21 cellular contexts compared by ENCODE assay signal in the genomic region with DNA sequence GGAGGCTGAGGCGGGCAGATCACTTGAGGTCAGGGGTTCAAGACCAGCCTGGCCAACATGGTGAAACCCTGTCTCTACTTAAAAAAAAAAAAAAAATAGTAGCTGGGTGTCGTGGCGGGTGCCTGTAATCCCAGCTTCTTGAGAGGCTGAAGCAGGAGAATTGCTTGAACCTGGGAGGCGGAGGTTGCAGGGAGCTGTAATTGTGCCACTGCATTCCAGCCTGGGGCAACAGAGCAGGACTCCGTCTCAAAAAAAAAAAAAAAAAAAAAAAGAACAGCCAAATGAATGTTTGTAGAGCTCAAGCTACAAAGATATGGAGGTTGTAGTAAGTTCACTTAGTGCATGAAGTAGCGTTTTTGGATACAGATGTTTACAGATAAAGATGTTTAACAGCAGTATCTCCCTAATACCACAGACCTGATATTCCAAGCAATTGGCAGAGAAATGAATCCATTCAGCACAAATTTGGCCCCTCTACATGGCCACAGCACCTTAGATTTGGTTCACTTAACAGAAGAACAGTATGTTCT. TPM values are rescaled to one million over a fixed set of nuclear protein-coding genes. Genes with fewer than 3 reads are reported as not detected.
A peak's percentile ranks its signal among the peaks of the same experiment; 100 is the strongest.
DNase-seq lines count a peak whose midpoint lies in the region; ATAC-seq and TF ChIP-seq lines count a peak whose summit lies in the region.
"Had no signal": no experiment of that assay in that cellular context is flagged by ENCODE, and none has a peak within 500 bp of the region (broad histone marks: within the 10 kb centered on the region; RNA-seq: fewer than 3 reads in every experiment).

No MANE protein-coding gene starts in this region.

- peak overlapping the region; percentile 12 for H3K4me3 Mint-ChIP-seq in type B pancreatic cell
- H3K4me3 Mint-ChIP-seq: activated naive CD8-positive, alpha-beta T cell; activated T-helper 17 cell treated with anti-CD3 and anti-CD28 coated beads, Interleukin-2, amount 50 U/mL, for 72 hours; CD4-positive, alpha-beta T cell had no signal

- no peak overlapping the region for H2BK120ac ChIP-seq in mesenchymal stem cell (ENCODE audit: low read depth, low read length)

- no peak overlapping the region for H3K4me2 ChIP-seq in mesenchymal stem cell (ENCODE audit: low read length, poor library complexity, severe bottlenecking)

- peaks cover 38% of the 10 kb centered on the region for H3K36me3 Mint-ChIP-seq in type B pancreatic cell

- peak overlapping the region; percentile 73 for H3K9ac ChIP-seq in mesenchymal stem cell (ENCODE audit: low read length)

- no peak overlapping the region for H2BK15ac ChIP-seq in mesenchymal stem cell (ENCODE audit: low read depth, poor library complexity, severe bottlenecking)

- TF ChIP-seq CTCF in esophagus muscularis mucosa (IDR thresholded peaks at IDR 0.05) (no peak), type B pancreatic cell (conservative IDR thresholded peaks at IDR 0.05) (no peak), lower leg skin (IDR thresholded peaks at IDR 0.05) (no peak)

- CTCF ChIA-PET in HEK293T (lab: Yijun Ruan, JAX) = interaction anchor here (1.3 kb wide), 1 partner anchor 14 kb away, joined by 3 read pairs; no protein-coding TSS in a partner anchor

- WGBS in esophagus muscularis mucosa = 87% methylated on average over 6 of the region's 6 CpGs
- WGBS in mesenchymal stem cell = 95% methylated on average over 4 of the region's 6 CpGs
- 42 to 45% methylated on average over 6 of the region's 6 CpGs for WGBS in lower leg skin, 2 donors

- no peak overlapping the region for H4K91ac ChIP-seq in mesenchymal stem cell (ENCODE audit: low read length)

- H3K14ac ChIP-seq in mesenchymal stem cell (ENCODE audit: low read length in 2 of 2) = no peak overlapping the region

- H3K27ac ChIP-seq in esophagus muscularis mucosa (replicated peaks in 1 of 4) = peak overlapping the region in 3 of 4 donors; percentile 8 to 52 (median 49)
- H3K27ac ChIP-seq in mesenchymal stem cell (ENCODE audit: low read length, poor library complexity, severe bottlenecking) = no peak overlapping the region

- POLR2A ChIA-PET in HEK293T (lab: Yijun Ruan, JAX) = no interaction called here

- H3K18ac ChIP-seq in mesenchymal stem cell (ENCODE audit: low read depth in 1 of 2, low read length in 2 of 2) = no peak overlapping the region

- H3K4me3 ChIP-seq in esophagus muscularis mucosa (no peak overlapping the region), mesenchymal stem cell (ENCODE audit: insufficient read depth in 1 of 2, low read depth in 1 of 2, low read length in 2 of 2) (no peak overlapping the region), lower leg skin (ENCODE audit: low read depth, poor library complexity, severe bottlenecking) (no peak overlapping the region)

- peaks cover 0 to 43% (median 9%) of the 10 kb centered on the region in 4 donors for H3K4me1 ChIP-seq in esophagus muscularis mucosa
- peaks cover under 1% of the 10 kb centered on the region for H3K4me1 ChIP-seq in mesenchymal stem cell (ENCODE audit: control insufficient read depth, insufficient read depth, low read depth, low read length)

- H3K9me3 Mint-ChIP-seq in type B pancreatic cell = no peaks in the 10 kb centered on the region
- H3K9me3 Mint-ChIP-seq: activated T-helper 17 cell treated with anti-CD3 and anti-CD28 coated beads, Interleukin-2, amount 50 U/mL, for 72 hours; CD4-positive, alpha-beta T cell had no signal

- no peaks in the 10 kb centered on the region for H3K27me3 Mint-ChIP-seq in type B pancreatic cell
- H3K27me3 Mint-ChIP-seq: activated naive CD8-positive, alpha-beta T cell; activated T-helper 17 cell treated with anti-CD3 and anti-CD28 coated beads, Interleukin-2, amount 50 U/mL, for 72 hours; CD4-positive, alpha-beta T cell; progenitor cell of endocrine pancreas had no signal

- H3K27me3 ChIP-seq in esophagus muscularis mucosa = no peaks in the 10 kb centered on the region
- no peaks in the 10 kb centered on the region for H3K27me3 ChIP-seq in mesenchymal stem cell (ENCODE audit: control insufficient read depth in 1 of 2, insufficient read depth in 1 of 2, low read length in 2 of 2)

- no peak overlapping the region for H2BK12ac ChIP-seq in mesenchymal stem cell (ENCODE audit: low read length in 2 of 2)

- intact Hi-C loops in esophagus muscularis mucosa (cut with DNase I) = no loop called here
- intact Hi-C loops in lower leg skin (cut with DNase I; ENCODE audit: low total_unique reads) = no loop called here

- H3K9me3 ChIP-seq in esophagus muscularis mucosa (no peaks in the 10 kb centered on the region), mesenchymal stem cell (ENCODE audit: control insufficient read depth, low read length) (no peaks in the 10 kb centered on the region)

- peaks cover 18% of the 10 kb centered on the region for H3K4me1 Mint-ChIP-seq in type B pancreatic cell (ENCODE audit: unreplicated experiment)
- H3K4me1 Mint-ChIP-seq: activated T-helper 17 cell treated with anti-CD3 and anti-CD28 coated beads, Interleukin-2, amount 50 U/mL, for 72 hours had no signal

- no peak for TF ChIP-seq EP300 in esophagus muscularis mucosa (IDR thresholded peaks at IDR 0.05)

- no peak overlapping the region for H3K27ac Mint-ChIP-seq in type B pancreatic cell
- H3K27ac Mint-ChIP-seq: activated naive CD8-positive, alpha-beta T cell; activated T-helper 17 cell treated with anti-CD3 and anti-CD28 coated beads, Interleukin-2, amount 50 U/mL, for 72 hours; CD4-positive, alpha-beta T cell; progenitor cell of endocrine pancreas had no signal

- no peak for ATAC-seq in HG03175 (IDR thresholded peaks at IDR 0.05; ENCODE audit: unreplicated experiment)
- ATAC-seq: activated T-helper 17 cell treated with anti-CD3 and anti-CD28 coated beads, Interleukin-2, amount 50 U/mL, for 72 hours had no signal

- TF ChIP-seq POLR2A in esophagus muscularis mucosa (IDR thresholded peaks at IDR 0.05; ENCODE audit: low read depth) = no peak
- TF ChIP-seq POLR2A in lower leg skin (IDR thresholded peaks at IDR 0.05) = no peak

- peaks cover 39% of the 10 kb centered on the region for H3K79me1 ChIP-seq in mesenchymal stem cell (replicated peaks; ENCODE audit: low read length, poor library complexity, severe bottlenecking)

- DNase-seq in HEK293T (ENCODE audit: extremely low spot score) (no peak), esophagus muscularis mucosa (ENCODE audit: extremely low spot score) (no peak), mesenchymal stem cell (no peak), type B pancreatic cell (ENCODE audit: extremely low spot score, unreplicated experiment) (no peak), lower leg skin (ENCODE audit: low spot score in 2 of 2) (no peak), SK-N-DZ (ENCODE audit: low spot score) (no peak)
- DNase-seq: CD4-positive, alpha-beta T cell; dermis blood vessel endothelial cell; DMS 273 treated with DMSO at 0.1 percent for 48 hours; foreskin fibroblast; GDM1; kidney glomerular epithelial cell; midbrain; NCI-H2171 treated with DMSO at 0.1 percent for 48 hours; NCI-H69; stimulated activated CD4-positive, alpha-beta T cell treated with anti-CD3 and anti-CD28 coated beads, Interleukin-2, amount 100 ng/mL, for 48 hours; stimulated activated naive CD4-positive, alpha-beta T cell treated with Interleukin-2 at 50 U/mL for 16 hours had no signal

- peaks cover 12 to 43% (median 41%) of the 10 kb centered on the region in 4 donors for H3K36me3 ChIP-seq in esophagus muscularis mucosa
- H3K36me3 ChIP-seq in mesenchymal stem cell (ENCODE audit: control insufficient read depth in 1 of 2, insufficient read depth in 2 of 2, low read depth in 1 of 2, low read length in 2 of 2) = peaks cover 26 to 47% of the 10 kb centered on the region in 2 experiments

- no peak overlapping the region for H3K23ac ChIP-seq in mesenchymal stem cell (ENCODE audit: low read length in 2 of 2)

- no peak overlapping the region for H2AFZ ChIP-seq in mesenchymal stem cell (ENCODE audit: low read depth, low read length)

- no peak overlapping the region for H2AK5ac ChIP-seq in mesenchymal stem cell (ENCODE audit: low read length, severe bottlenecking)

- no peak overlapping the region for H4K8ac ChIP-seq in mesenchymal stem cell (ENCODE audit: low read length)

- no peak overlapping the region for H3K4ac ChIP-seq in mesenchymal stem cell (ENCODE audit: low read depth in 1 of 2, low read length in 2 of 2)

- no peak overlapping the region for H2BK5ac ChIP-seq in mesenchymal stem cell (ENCODE audit: low read depth, low read length, poor library complexity, severe bottlenecking)

TF ChIP-seq in HEK293T, 16 proteins besides CTCF, POLR2A, EP300 and RAD21:
- TF ChIP-seq CTBP1 (IDR thresholded peaks at IDR 0.05; ENCODE audit: borderline replicate concordance) (no peak), ARNT (IDR thresholded peaks at IDR 0.05) (no peak), ZNF384 (IDR thresholded peaks at IDR 0.05) (0 out of 2 replicates have a peak, but pooled peaks have one; percentile 46), SP1 (IDR thresholded peaks at IDR 0.05) (no peak), NFRKB (IDR thresholded peaks at IDR 0.05) (no peak), ELF4 (IDR thresholded peaks at IDR 0.05) (no peak), TARDBP (IDR thresholded peaks at IDR 0.05) (no peak), FOXM1 (IDR thresholded peaks at IDR 0.05; ENCODE audit: borderline replicate concordance) (no peak)
TF ChIP-seq in HEK293T: peak in this region for 1.

RNA-seq across cellular contexts. Expression of a gene that starts 49.5 kb away (rescaled TPM):
- total RNA-seq in esophagus muscularis mucosa (10 to 100 TPM; 17.4 to 31.8 (median 23.1) TPM), type B pancreatic cell (ENCODE audit: low replicate concordance) (60.8 and 92.4 TPM in 2 replicates), lower leg skin (10 to 100 TPM; 12.1 to 16.3 (median 15.4) TPM)
- polyA plus RNA-seq in mesenchymal stem cell (2013, experiment 1 of 2) = 30.8 TPM
- polyA plus RNA-seq in mesenchymal stem cell (2013, experiment 2 of 2) = 34.0 TPM
- 37.2 and 48.1 TPM in 2 replicates for polyA plus RNA-seq in SK-N-DZ (2014; cell fraction: cytosol; rRNA removed)
- 31.9 and 41.7 TPM in 2 replicates for polyA plus RNA-seq in SK-N-DZ (2014; cell fraction: nucleus; rRNA removed)
